ENCODE assay signal across 23 cellular contexts in genomic region chr7:82339958-82340357, GRCh38.
"Had no signal": no experiment of that assay in that cellular context is flagged by ENCODE, and none has a peak within 500 bp of the region (broad histone marks: within the 10 kb centered on the region; RNA-seq: fewer than 3 reads in every experiment).

No MANE protein-coding gene starts in this region.

- H3K36me3 ChIP-seq: colonic mucosa, esophagus squamous epithelium, neutrophil, right atrium auricular region, sigmoid colon, stomach, suprapubic skin, thyroid gland, upper lobe of left lung had no signal

- DNase-seq: colonic mucosa; dermis blood vessel endothelial cell; esophagus squamous epithelium; foreskin keratinocyte; heart left ventricle; hippocampal formation; kidney glomerular epithelial cell; mammary epithelial cell; mucosa of descending colon; naive thymus-derived CD8-positive, alpha-beta T cell; posterior cingulate gyrus; sigmoid colon; stimulated activated CD4-positive, alpha-beta T cell treated with anti-CD3 and anti-CD28 coated beads, Interleukin-2, amount 100 ng/mL, for 24 hours; stimulated activated CD4-positive, alpha-beta T cell treated with anti-CD3 and anti-CD28 coated beads, Interleukin-4, amount 100 ng/mL, for 4 hours; stimulated activated naive B cell treated with anti-CD40 and anti-IgM and Interleukin-4, amounts not matched to agents 10 μg/mL and 1 μg/mL and 100 μg/mL, for 72 hours; stomach; thyroid gland; upper lobe of left lung; uterus had no signal

- H3K27ac ChIP-seq: colonic mucosa, esophagus squamous epithelium, foreskin keratinocyte, heart left ventricle, neutrophil, right atrium auricular region, sigmoid colon, skin epidermis, stomach, suprapubic skin, thyroid gland, upper lobe of left lung, uterus had no signal

- ATAC-seq: foreskin keratinocyte; heart left ventricle; mucosa of descending colon; naive thymus-derived CD8-positive, alpha-beta T cell; stimulated activated naive B cell treated with anti-CD40 and anti-IgM and Interleukin-4, amounts not matched to agents 10 μg/mL and 1 μg/mL and 100 μg/mL, for 72 hours had no signal

- H3K4me1 ChIP-seq: colonic mucosa, foreskin keratinocyte, right atrium auricular region, stomach, suprapubic skin, thyroid gland, upper lobe of left lung, uterus had no signal

- H3K9me3 ChIP-seq: colonic mucosa, esophagus squamous epithelium, heart left ventricle, mucosa of descending colon, neutrophil, right atrium auricular region, sigmoid colon, stomach, suprapubic skin, thyroid gland, upper lobe of left lung, uterus had no signal

- H3K27me3 ChIP-seq: colonic mucosa, esophagus squamous epithelium, foreskin keratinocyte, heart left ventricle, neutrophil, right atrium auricular region, sigmoid colon, stomach, suprapubic skin, thyroid gland, upper lobe of left lung, uterus had no signal

- H3K4me3 ChIP-seq: colonic mucosa, esophagus squamous epithelium, heart left ventricle, mucosa of descending colon, right atrium auricular region, sigmoid colon, skin epidermis, stomach, suprapubic skin, thyroid gland, upper lobe of left lung, uterus had no signal
